ENCODE assay signal across 15 cellular contexts in the genomic region with DNA sequence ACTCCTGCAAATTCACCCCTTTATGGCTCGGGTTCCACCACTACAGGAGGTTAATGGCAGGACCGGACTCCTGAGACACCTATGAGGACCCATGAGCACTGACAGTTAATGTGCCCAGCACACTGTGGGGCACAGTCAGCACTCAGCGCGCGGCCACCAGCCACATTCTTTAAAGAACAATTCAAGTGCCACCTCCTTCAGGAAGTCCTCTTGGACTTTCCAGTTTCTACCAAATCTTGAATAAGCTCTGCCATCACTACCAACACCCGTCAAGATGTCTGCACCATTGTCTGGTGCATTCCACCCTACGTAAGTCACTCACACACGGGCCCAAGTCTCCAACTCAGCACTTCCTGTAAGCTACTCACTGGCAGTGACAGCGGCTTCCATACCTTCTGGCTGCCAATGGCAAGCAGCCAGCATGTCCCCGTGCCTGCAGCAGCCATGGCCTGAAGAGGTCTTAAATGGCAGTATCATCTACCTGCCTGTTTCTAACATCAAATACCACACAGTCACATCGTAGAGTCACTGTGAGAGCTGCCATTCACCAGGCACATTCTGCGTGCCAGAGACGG. TPM values are rescaled to one million over a fixed set of nuclear protein-coding genes. Genes with fewer than 3 reads are reported as not detected.
A peak's percentile ranks its signal among the peaks of the same experiment; 100 is the strongest.
DNase-seq lines count a peak whose midpoint lies in the region; ATAC-seq and TF ChIP-seq lines count a peak whose summit lies in the region.
"Had no signal": no experiment of that assay in that cellular context is flagged by ENCODE, and none has a peak within 500 bp of the region (broad histone marks: within the 10 kb centered on the region; RNA-seq: fewer than 3 reads in every experiment).

No MANE protein-coding gene starts in this region.

- peaks cover 0 to 4% (median 0%) of the 10 kb centered on the region in 4 donors for H3K4me1 Mint-ChIP-seq in CD4-positive, alpha-beta memory T cell
- no peaks in the 10 kb centered on the region for H3K4me1 Mint-ChIP-seq in stimulated activated effector memory CD8-positive, alpha-beta T cell treated with anti-CD3 and anti-CD28 coated beads, Interleukin-12 subunit alpha, Interleukin-12 subunit beta, amount 100 ng/mL, for 72 hours

- no peak for TF ChIP-seq POLR2A in sigmoid colon (IDR thresholded peaks at IDR 0.05)

- peak overlapping the region in 2 of 7 donors; percentile 14 to 19 for H3K27ac Mint-ChIP-seq in CD4-positive, alpha-beta memory T cell
- no peak overlapping the region for H3K27ac Mint-ChIP-seq in stimulated activated effector memory CD8-positive, alpha-beta T cell treated with anti-CD3 and anti-CD28 coated beads, Interleukin-12 subunit alpha, Interleukin-12 subunit beta, amount 100 ng/mL, for 72 hours

- H3K9me3 Mint-ChIP-seq in CD4-positive, alpha-beta memory T cell: no peaks in the 10 kb centered on the region
- H3K9me3 Mint-ChIP-seq in stimulated activated effector memory CD8-positive, alpha-beta T cell treated with anti-CD3 and anti-CD28 coated beads, Interleukin-12 subunit alpha, Interleukin-12 subunit beta, amount 100 ng/mL, for 72 hours: no peaks in the 10 kb centered on the region

- H3K27me3 Mint-ChIP-seq in CD4-positive, alpha-beta memory T cell: no peaks in the 10 kb centered on the region

- no peak overlapping the region for H3K4me3 Mint-ChIP-seq in CD4-positive, alpha-beta memory T cell
- H3K4me3 Mint-ChIP-seq in stimulated activated effector memory CD8-positive, alpha-beta T cell treated with anti-CD3 and anti-CD28 coated beads, Interleukin-12 subunit alpha, Interleukin-12 subunit beta, amount 100 ng/mL, for 72 hours: no peak overlapping the region

- TF ChIP-seq CTCF in RWPE1 (conservative IDR thresholded peaks at IDR 0.05; ENCODE audit: low read depth): no peak
- TF ChIP-seq CTCF in fibroblast of mammary gland (conservative IDR thresholded peaks at IDR 0.05; ENCODE audit: control insufficient read depth, insufficient read depth, low read depth, low read length): no peak
- no peak for TF ChIP-seq CTCF in sigmoid colon (IDR thresholded peaks at IDR 0.05)

- CTCF ChIA-PET in RWPE1 (lab: Yijun Ruan, JAX): no interaction called here
- CTCF ChIA-PET in CD4-positive, alpha-beta memory T cell (lab: Charles Lee; ENCODE audit: partially characterized antibody): no interaction called here

- H3K36me3 Mint-ChIP-seq in CD4-positive, alpha-beta memory T cell: peaks cover 7 to 10% of the 10 kb centered on the region in 2 donors
- H3K36me3 Mint-ChIP-seq in stimulated activated effector memory CD8-positive, alpha-beta T cell treated with anti-CD3 and anti-CD28 coated beads, Interleukin-12 subunit alpha, Interleukin-12 subunit beta, amount 100 ng/mL, for 72 hours: no peaks in the 10 kb centered on the region

- no peak for ATAC-seq in stimulated activated effector memory CD8-positive, alpha-beta T cell treated with anti-CD3 and anti-CD28 coated beads, Interleukin-12 subunit alpha, Interleukin-12 subunit beta, amount 100 ng/mL, for 72 hours

- DNase-seq in DMS 273 (lab: John Stamatoyannopoulos, UW; ENCODE audit: unreplicated experiment): peak; percentile 35
- DNase-seq in DMS 273 treated with DMSO at 0.1 percent for 48 hours (lab: John Stamatoyannopoulos, UW): no peak
- DNase-seq in RWPE1 (ENCODE audit: low spot score): no peak
- peak; percentile 42 for DNase-seq in fibroblast of mammary gland (ENCODE audit: low read depth)
- peak; percentile 36 for DNase-seq in sigmoid colon
- no peak for DNase-seq in activated CD4-positive, alpha-beta T cell treated with anti-CD3 and anti-CD28 coated beads, Interleukin-2, amount 50 U/mL, for 4 hours
- no peak for DNase-seq in CD4-positive, alpha-beta memory T cell
- no peak for DNase-seq in stimulated activated effector memory CD8-positive, alpha-beta T cell treated with anti-CD3 and anti-CD28 coated beads, Interleukin-12 subunit alpha, Interleukin-12 subunit beta, amount 100 ng/mL, for 72 hours (ENCODE audit: low spot score in 2 of 2)
- DNase-seq: activated CD4-positive, alpha-beta T cell treated with anti-CD3 and anti-CD28 coated beads for 4 hours; central memory CD4-positive, alpha-beta T cell; DMS79; NCI-H526 treated with DMSO at 0.1 percent for 48 hours; ovary; stimulated activated CD4-positive, alpha-beta T cell treated with anti-CD3 and anti-CD28 coated beads, Interleukin-4, amount 100 ng/mL, for 4 hours had no signal

- no peaks in the 10 kb centered on the region for H3K27me3 ChIP-seq in sigmoid colon
- H3K27me3 ChIP-seq in CD4-positive, alpha-beta memory T cell (ENCODE audit: insufficient read depth, low read length): no peaks in the 10 kb centered on the region
- H3K27me3 ChIP-seq: ovary had no signal

- H3K4me1 ChIP-seq in sigmoid colon: no peaks in the 10 kb centered on the region
- H3K4me1 ChIP-seq in CD4-positive, alpha-beta memory T cell (ENCODE audit: insufficient read depth, low read length): no peaks in the 10 kb centered on the region

- H3K36me3 ChIP-seq in sigmoid colon: peaks cover 0 to 57% (median 22%) of the 10 kb centered on the region in 4 donors
- no peaks in the 10 kb centered on the region for H3K36me3 ChIP-seq in CD4-positive, alpha-beta memory T cell (ENCODE audit: insufficient read depth, low read length)
- H3K36me3 ChIP-seq: ovary had no signal

- intact Hi-C loops in sigmoid colon (cut with DNase I): no loop called here
- intact Hi-C loops in CD4-positive, alpha-beta memory T cell (cut with micrococcal nuclease): no loop called here

- 87 to 90% methylated on average over 13 of the region's 13 CpGs for WGBS in sigmoid colon, 2 donors

- TF ChIP-seq EP300 in sigmoid colon (IDR thresholded peaks at IDR 0.05): no peak

- H3K27ac ChIP-seq in RWPE1: peak overlapping the region; percentile 80
- no peak overlapping the region for H3K27ac ChIP-seq in sigmoid colon
- no peak overlapping the region for H3K27ac ChIP-seq in CD4-positive, alpha-beta memory T cell (ENCODE audit: low read depth, low read length)
- H3K27ac ChIP-seq: 22Rv1, ovary had no signal

- no peaks in the 10 kb centered on the region for H3K9me3 ChIP-seq in sigmoid colon
- no peaks in the 10 kb centered on the region for H3K9me3 ChIP-seq in CD4-positive, alpha-beta memory T cell (ENCODE audit: control insufficient read depth in 1 of 2, low read length in 2 of 2)
- H3K9me3 ChIP-seq: ovary had no signal

- H3K4me3 ChIP-seq in fibroblast of mammary gland (ENCODE audit: control insufficient read depth, low read depth, low read length) (no peak overlapping the region), sigmoid colon (no peak overlapping the region)
- H3K4me3 ChIP-seq in CD4-positive, alpha-beta memory T cell (ENCODE audit: low read length in 2 of 2): no peak overlapping the region
- H3K4me3 ChIP-seq: ovary had no signal

- POLR2A ChIA-PET in RWPE1 (lab: Yijun Ruan, JAX; ENCODE audit: low non-redundant PET): no interaction called here
- POLR2A ChIA-PET in CD4-positive, alpha-beta memory T cell (lab: Charles Lee; ENCODE audit: partially characterized antibody): no interaction called here

RNA-seq across cellular contexts. Expression of gene CDC42BPB, which starts 48.5 kb away (rescaled TPM):
- total RNA-seq in sigmoid colon: 10 to 100 TPM; 58.5 to 82.3 (median 61.6) TPM
- polyA plus RNA-seq in sigmoid colon: 10 to 100 TPM; 18.0 to 51.5 (median 24.0) TPM
- 1 to 10 TPM; 7.5 to 8.4 TPM for total RNA-seq in CD4-positive, alpha-beta memory T cell
- polyA plus RNA-seq in CD4-positive, alpha-beta memory T cell: under 1 TPM; 0.02 to 0.80 TPM

Comparison
In these comparisons a context has a peak if more than half of its experiments do, and no peak if none do; other contexts are left out.
1. DNase-seq: peak in DMS 273 (single experiment), fibroblast of mammary gland (single experiment) and sigmoid colon (single experiment); none in DMS 273 treated with DMSO at 0.1 percent for 48 hours (single experiment), RWPE1 (single experiment), activated CD4-positive, alpha-beta T cell treated with anti-CD3 and anti-CD28 coated beads, Interleukin-2, amount 50 U/mL, for 4 hours (0 of 2), CD4-positive, alpha-beta memory T cell (0 of 5) and stimulated activated effector memory CD8-positive, alpha-beta T cell treated with anti-CD3 and anti-CD28 coated beads, Interleukin-12 subunit alpha, Interleukin-12 subunit beta, amount 100 ng/mL, for 72 hours (0 of 2).
2. RNA of gene CDC42BPB, which starts 48.5 kb away (total RNA-seq): 58.5 to 82.3 TPM in sigmoid colon; 7.5 to 8.4 TPM in CD4-positive, alpha-beta memory T cell; every median in the first group is over 4 times any median in the second.